In genomic region chr2:71783815-71784214, GRCh38 we compare ENCODE assay signal across 20 cellular contexts.
A peak's percentile ranks its signal among the peaks of the same experiment; 100 is the strongest.
DNase-seq lines count a peak whose midpoint lies in the region; ATAC-seq, FAIRE-seq and TF ChIP-seq lines count a peak whose summit lies in the region.
"Had no signal": no experiment of that assay in that cellular context is flagged by ENCODE, and none has a peak within 500 bp of the region (broad histone marks: within the 10 kb centered on the region; RNA-seq: fewer than 3 reads in every experiment).

No MANE protein-coding gene starts in this region.

- dilution Hi-C loops in IMR-90 (cut with HindIII; ENCODE audit: low sequenced_read_pairs, unreplicated experiment) = no loop called here

- H3K4me3 ChIP-seq in IMR-90 (ENCODE audit: insufficient read depth, low read depth, low read length) (no peak overlapping the region), prostate gland (no peak overlapping the region), small intestine (ENCODE audit: low read depth in 1 of 2, low read length in 2 of 2) (no peak overlapping the region)
- H3K4me3 ChIP-seq: GM23248, K562 had no signal

- no peak for TF ChIP-seq RAD21 in IMR-90 (IDR thresholded peaks at IDR 0.05; ENCODE audit: low read length)

- H2BK15ac ChIP-seq in IMR-90 (ENCODE audit: low read depth, low read length) = no peak overlapping the region

- DNase-seq in activated CD8-positive, alpha-beta memory T cell treated with anti-CD3 and anti-CD28 coated beads for 24 hours = peak; percentile 7
- no peak for DNase-seq in activated CD8-positive, alpha-beta memory T cell treated with anti-CD3 and anti-CD28 coated beads, Interleukin-2, amount 50 U/mL, for 4 hours
- no peak for DNase-seq in IMR-90
- peak; percentile 39 for DNase-seq in islet precursor cell
- DNase-seq in prostate gland (ENCODE audit: low spot score) = peak; percentile 2
- no peak for DNase-seq in small intestine
- no peak for DNase-seq in activated CD4-positive, CD25-positive, alpha-beta regulatory T cell treated with anti-CD3 and anti-CD28 coated beads, Interleukin-2, amount 50 U/mL, for 72 hours
- no peak for DNase-seq in activated CD4-positive, CD25-positive, alpha-beta regulatory T cell (lab: John Stamatoyannopoulos, UW)
- DNase-seq: BE2C; CD4-positive, CD25-positive, alpha-beta regulatory T cell; COR-L47; NCI-H1092 treated with DMSO at 0.1 percent for 48 hours; NCI-H146; NCI-H2029 treated with DMSO at 0.1 percent for 48 hours; NCI-H446 treated with DMSO at 0.1 percent for 48 hours; Right ventricle myocardium superior had no signal

- 80% methylated on average over 1 of the region's 4 CpGs; no CpG with 5 or more reads in 1 of the 2 experiments for whole genome bisulfite sequencing in IMR-90 (ENCODE audit: extremely low coverage in 2 of 2, insufficient read length in 1 of 2), 2 experiments
- 100% methylated on average over 4 of the region's 4 CpGs for WGBS in prostate gland
- WGBS in small intestine, 3 donors = 76 to 88% (median 87%) methylated on average over 4 of the region's 4 CpGs

- no TSS peak for BruUV-seq in IMR-90 (replicated peaks; lab: Mats Ljungman, UMichigan)

- H3K27me3 ChIP-seq in IMR-90 (ENCODE audit: control insufficient read depth, insufficient read depth, low read length) (peaks cover 5% of the 10 kb centered on the region), prostate gland (replicated peaks; ENCODE audit: insufficient read depth) (no peaks in the 10 kb centered on the region), small intestine (ENCODE audit: control insufficient read depth in 2 of 2, insufficient read depth in 2 of 2, low read length in 2 of 2) (no peaks in the 10 kb centered on the region)
- H3K27me3 ChIP-seq: BE2C had no signal

- peak overlapping the region; percentile 19 for H2BK5ac ChIP-seq in IMR-90 (ENCODE audit: low read depth, low read length, poor library complexity, severe bottlenecking)

- POLR2A ChIA-PET in IMR-90 (lab: Charles Lee; ENCODE audit: unreplicated experiment) = interaction anchor here (1.2 kb wide), 1 partner anchor 11 kb away, joined by 3 read pairs; no protein-coding TSS in a partner anchor

- no peak for TF ChIP-seq CTCF in IMR-90 (conservative IDR thresholded peaks at IDR 0.05; ENCODE audit: low read depth, low read length)
- no peak for TF ChIP-seq CTCF in prostate gland (IDR thresholded peaks at IDR 0.05)

- H2AK9ac ChIP-seq in IMR-90 (replicated peaks; ENCODE audit: low read depth, low read length, poor library complexity) = no peak overlapping the region

- H3K79me1 ChIP-seq in IMR-90 (ENCODE audit: low read depth in 1 of 2, low read length in 2 of 2) = no peaks in the 10 kb centered on the region

- H3K9me1 ChIP-seq in IMR-90 (ENCODE audit: insufficient read depth, low read length) = peaks cover 12% of the 10 kb centered on the region; the same call in 1 of the 2 replicates

- in situ Hi-C loops in IMR-90 (cut with MboI; ENCODE audit: low sequenced_read_pairs) = loop anchor here (25.0 kb wide), 1 partner anchor 953 kb away; no protein-coding TSS in a partner anchor

- H3K56ac ChIP-seq in IMR-90 (ENCODE audit: extremely low read depth, insufficient read depth, low read length) = no peak overlapping the region

- peak overlapping the region; percentile 58; the same call in 1 of the 2 replicates for H3K4ac ChIP-seq in IMR-90 (ENCODE audit: low read depth, low read length)

- peak overlapping the region; percentile 75 for H2BK20ac ChIP-seq in IMR-90 (ENCODE audit: low read depth, low read length)

- H3K4me1 ChIP-seq in IMR-90 (ENCODE audit: control insufficient read depth, insufficient read depth, low read length) = peaks cover 15% of the 10 kb centered on the region
- H3K4me1 ChIP-seq in prostate gland (replicated peaks) = no peaks in the 10 kb centered on the region
- no peaks in the 10 kb centered on the region for H3K4me1 ChIP-seq in small intestine (ENCODE audit: control insufficient read depth in 2 of 2, insufficient read depth in 1 of 2, low read depth in 1 of 2, low read length in 1 of 2)
- H3K4me1 ChIP-seq: BE2C had no signal

- H3K9me3 ChIP-seq in IMR-90 (ENCODE audit: control insufficient read depth, insufficient read depth, low read length) (no peaks in the 10 kb centered on the region), prostate gland (no peaks in the 10 kb centered on the region), small intestine (ENCODE audit: control insufficient read depth, low read depth) (no peaks in the 10 kb centered on the region)
- H3K9me3 ChIP-seq: BE2C had no signal

- no peak for FAIRE-seq in small intestine (lab: Jason Lieb, UNC)
- FAIRE-seq: G401.6, K562 had no signal

- H2AFZ ChIP-seq in IMR-90 (replicated peaks; ENCODE audit: low read length, poor library complexity) = no peak overlapping the region
- H2AFZ ChIP-seq: GM23248 had no signal

- no peak for ATAC-seq in IMR-90 (ENCODE audit: low read depth)
- ATAC-seq: K562 had no signal

- no peak overlapping the region for H4K5ac ChIP-seq in IMR-90 (ENCODE audit: low read depth, low read length)

- peak overlapping the region; percentile 54; the same call in 1 of the 2 replicates for H2BK120ac ChIP-seq in IMR-90 (ENCODE audit: low read depth, low read length)

- CTCF ChIA-PET in IMR-90 (lab: Yijun Ruan, JAX) = interaction anchor here (0.7 kb wide), 1 partner anchor 738 kb away, joined by 5 read pairs; no protein-coding TSS in a partner anchor

- H3K9ac ChIP-seq in IMR-90 (ENCODE audit: low read depth, low read length) = no peak overlapping the region
- H3K9ac ChIP-seq: GM23248 had no signal

- TF ChIP-seq POLR2A in IMR-90 (IDR thresholded peaks at IDR 0.05; ENCODE audit: low read depth, low read length) (no peak), prostate gland (IDR thresholded peaks at IDR 0.05) (no peak)

- H3K18ac ChIP-seq in IMR-90 (ENCODE audit: low read depth, low read length) = no peak overlapping the region; the same call in 1 of the 2 replicates

- H3K14ac ChIP-seq in IMR-90 (replicated peaks; ENCODE audit: low read depth, low read length) = no peak overlapping the region

- H3K36me3 ChIP-seq in IMR-90 (ENCODE audit: control insufficient read depth, insufficient read depth, low read length) (no peaks in the 10 kb centered on the region), prostate gland (no peaks in the 10 kb centered on the region), small intestine (ENCODE audit: control insufficient read depth in 2 of 2, insufficient read depth in 2 of 2, low read length in 2 of 2) (no peaks in the 10 kb centered on the region)
- H3K36me3 ChIP-seq: BE2C had no signal

- no peak overlapping the region for H4K8ac ChIP-seq in IMR-90 (ENCODE audit: low read depth in 2 of 2, low read length in 2 of 2)

- H3K27ac ChIP-seq in IMR-90 (ENCODE audit: insufficient read depth, low read length) (no peak overlapping the region), prostate gland (peak overlapping the region; percentile 23 to 58), small intestine (ENCODE audit: low read depth in 1 of 2, low read length in 1 of 2) (no peak overlapping the region)
- H3K27ac ChIP-seq: 22Rv1, GM23248 had no signal

- H4K91ac ChIP-seq in IMR-90 (ENCODE audit: insufficient read depth, low read depth, low read length) = 0 out of 2 replicates have a peak overlapping the region, but pooled peaks have one; percentile 57

- no peak overlapping the region for H3K4me2 ChIP-seq in IMR-90 (ENCODE audit: low read depth, low read length)

- intact Hi-C loops in IMR-90 (cut with micrococcal nuclease) = no loop called here
- intact Hi-C loops in prostate gland (cut with DNase I) = no loop called here

- H3K23ac ChIP-seq in IMR-90 (ENCODE audit: low read depth, low read length) = no peak overlapping the region; the same call in 1 of the 2 replicates

- H2AK5ac ChIP-seq in IMR-90 (ENCODE audit: low read depth, low read length) = peak overlapping the region; percentile 3

- H4K20me1 ChIP-seq in IMR-90 (ENCODE audit: insufficient read depth, low read length) = no peaks in the 10 kb centered on the region; the same call in 1 of the 2 replicates

TF ChIP-seq in IMR-90, 13 proteins besides CTCF, POLR2A, EP300 and RAD21:
- no peak for TF ChIP-seq USF2 (IDR thresholded peaks at IDR 0.05; ENCODE audit: low read depth, low read length)
- TF ChIP-seq CHD1 (IDR thresholded peaks at IDR 0.05; ENCODE audit: low read depth, low read length) = no peak
- TF ChIP-seq ELK1 (IDR thresholded peaks at IDR 0.05; ENCODE audit: borderline replicate concordance, low read depth, low read length) = no peak
- no peak for TF ChIP-seq CEBPB (IDR thresholded peaks at IDR 0.05; ENCODE audit: low read depth, low read length)
- no peak for TF ChIP-seq MXI1 (IDR thresholded peaks at IDR 0.05; ENCODE audit: borderline replicate concordance, low read depth, low read length)
- no peak for TF ChIP-seq MAZ (IDR thresholded peaks at IDR 0.05; ENCODE audit: borderline replicate concordance, low read depth, low read length)
- no peak for TF ChIP-seq SMC3 (IDR thresholded peaks at IDR 0.05; ENCODE audit: low read depth, low read length)
- no peak for TF ChIP-seq RFX5 (IDR thresholded peaks at IDR 0.05; ENCODE audit: low read depth, low read length)
- no peak for TF ChIP-seq RCOR1 (IDR thresholded peaks at IDR 0.05; ENCODE audit: insufficient replicate concordance, low read length)
- TF ChIP-seq FOS (IDR thresholded peaks at IDR 0.05; ENCODE audit: low read depth, low read length) = no peak
- TF ChIP-seq MAFK (IDR thresholded peaks at IDR 0.05; ENCODE audit: low read depth, low read length) = no peak
- TF ChIP-seq BHLHE40 (IDR thresholded peaks at IDR 0.05; ENCODE audit: low read depth, low read length) = no peak
- TF ChIP-seq NFE2L2 (IDR thresholded peaks at IDR 0.05; ENCODE audit: low read depth, low read length) = no peak

Comparison
In these comparisons a context has a peak if more than half of its experiments do, and no peak if none do; other contexts are left out.
1. DNase-seq: peak in activated CD8-positive, alpha-beta memory T cell treated with anti-CD3 and anti-CD28 coated beads for 24 hours (single experiment), islet precursor cell (single experiment) and prostate gland (single experiment); none in activated CD8-positive, alpha-beta memory T cell treated with anti-CD3 and anti-CD28 coated beads, Interleukin-2, amount 50 U/mL, for 4 hours (single experiment), IMR-90 (single experiment), small intestine (single experiment), activated CD4-positive, CD25-positive, alpha-beta regulatory T cell treated with anti-CD3 and anti-CD28 coated beads, Interleukin-2, amount 50 U/mL, for 72 hours (single experiment) and activated CD4-positive, CD25-positive, alpha-beta regulatory T cell (0 of 4).
2. H3K27ac ChIP-seq: peak in prostate gland (2 of 2); none in IMR-90 (single experiment) and small intestine (0 of 2).